18 cellular contexts compared by ENCODE assay signal in the genomic region with DNA sequence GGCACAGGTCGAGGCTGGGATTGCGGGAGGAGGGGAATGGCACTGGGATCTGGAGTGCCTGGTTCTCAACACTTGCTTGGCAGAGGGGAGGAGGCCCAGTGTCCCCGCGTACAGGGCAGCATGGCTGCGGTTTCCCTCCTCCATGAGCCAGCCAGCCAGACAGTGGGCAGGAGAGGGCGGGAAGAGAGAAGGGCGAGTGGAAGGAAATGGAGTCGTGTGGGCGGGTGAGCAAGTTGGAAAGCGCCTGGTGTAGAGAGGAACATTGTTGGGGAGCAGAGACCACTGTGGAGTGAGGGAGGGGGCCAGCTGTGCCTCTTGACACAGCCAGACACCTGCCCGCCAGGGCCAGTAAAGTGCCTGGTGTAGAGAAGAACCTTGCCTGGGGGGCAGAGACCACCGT.
DNase-seq lines count a peak whose midpoint lies in the region; TF ChIP-seq lines count a peak whose summit lies in the region.
"Had no signal": no experiment of that assay in that cellular context is flagged by ENCODE, and none has a peak within 500 bp of the region (broad histone marks: within the 10 kb centered on the region; RNA-seq: fewer than 3 reads in every experiment).

No MANE protein-coding gene starts in this region.

- H2BK120ac ChIP-seq in H9 (ENCODE audit: low read depth, low read length, poor library complexity, severe bottlenecking): no peak overlapping the region

- no peak overlapping the region for H3K18ac ChIP-seq in H9 (ENCODE audit: insufficient read length, low read depth, low read length)

- DNase-seq in H9 (peak; percentile 28), WERI-Rb-1 (no peak), osteoblast (ENCODE audit: insufficient read length, low spot score, missing footprints) (no peak), GM19240 (ENCODE audit: insufficient read length, low spot score) (no peak), HEK293T (ENCODE audit: extremely low spot score) (no peak)
- no peak for DNase-seq in activated naive CD4-positive, alpha-beta T cell treated with Interleukin-2 at 50 U/mL for 16 hours
- DNase-seq: AML-193; CD4-positive, alpha-beta T cell; GF-D8; KG1; NCI-H1417; NCI-H187 treated with DMSO at 0.1 percent for 48 hours; NCI-H2171; NCI-H774; OCI-M1; SHP77 treated with DMSO at 0.1 percent for 48 hours had no signal

- H3K27me3 ChIP-seq in H9 (ENCODE audit: insufficient read depth, low read length) (no peaks in the 10 kb centered on the region), WERI-Rb-1 (ENCODE audit: insufficient read depth, low read depth, severe bottlenecking) (no peaks in the 10 kb centered on the region), osteoblast (ENCODE audit: insufficient read depth, low read length) (no peaks in the 10 kb centered on the region)

- H3K23me2 ChIP-seq in H9 (ENCODE audit: insufficient read length, low read depth, low read length, poor library complexity, severe bottlenecking): no peaks in the 10 kb centered on the region

- no peaks in the 10 kb centered on the region for H3K79me1 ChIP-seq in H9 (ENCODE audit: insufficient read depth, low read depth, low read length, poor library complexity, severe bottlenecking)

- no CpG with 5 or more reads among the region's 12 CpGs for WGBS in H9 (ENCODE audit: extremely low coverage, insufficient read length, low lambda C conversion rate)

- no peak overlapping the region for H2BK20ac ChIP-seq in H9 (ENCODE audit: low read depth, low read length, poor library complexity, severe bottlenecking)

- H3K23ac ChIP-seq in H9 (ENCODE audit: insufficient read length, low read depth, low read length): no peak overlapping the region

- peaks cover 0 to 22% (median 0%) of the 10 kb centered on the region in 3 experiments; a peak in 4 of 7 replicates for H3K36me3 Mint-ChIP-seq in H9 (ENCODE audit: insufficient read depth in 1 of 3, low read depth in 3 of 3)

- H4K8ac ChIP-seq in H9 (replicated peaks; ENCODE audit: insufficient read length, low read depth, low read length): no peak overlapping the region

- H3K4me1 ChIP-seq in H9 (ENCODE audit: insufficient read depth, low read length) (peaks cover 8% of the 10 kb centered on the region; the same call in 1 of the 2 replicates), osteoblast (ENCODE audit: insufficient read depth, low read length) (peaks cover 2% of the 10 kb centered on the region)

- H2BK12ac ChIP-seq in H9 (ENCODE audit: insufficient read length, low read depth, low read length): no peak overlapping the region

- H4K20me1 ChIP-seq in H9 (ENCODE audit: control insufficient read depth, insufficient read depth, insufficient read length) (peaks cover 1% of the 10 kb centered on the region), osteoblast (ENCODE audit: insufficient read depth, low read length) (no peaks in the 10 kb centered on the region)

- H3K79me2 ChIP-seq in H9 (ENCODE audit: insufficient read depth, low read length) (no peaks in the 10 kb centered on the region), osteoblast (ENCODE audit: insufficient read depth, low read length) (no peaks in the 10 kb centered on the region)

- no peak overlapping the region for H3T11ph ChIP-seq in H9 (ENCODE audit: low read length)

- H3K36me3 ChIP-seq in WERI-Rb-1 (no peaks in the 10 kb centered on the region; the same call in 1 of the 2 replicates), osteoblast (ENCODE audit: insufficient read depth, low read length) (no peaks in the 10 kb centered on the region)

- no peak overlapping the region for H3K4ac ChIP-seq in H9 (ENCODE audit: low read depth, low read length)

- H3K27me3 Mint-ChIP-seq in H9 (ENCODE audit: low read depth): no peaks in the 10 kb centered on the region
- H3K27me3 Mint-ChIP-seq: CD4-positive, alpha-beta T cell had no signal

- peaks cover 31 to 32% of the 10 kb centered on the region in 2 experiments for H3K4me1 Mint-ChIP-seq in H9

- H3K4me2 ChIP-seq in H9 (ENCODE audit: insufficient read depth, insufficient read length, low read length) (no peak overlapping the region), osteoblast (ENCODE audit: insufficient read depth, low read length) (no peak overlapping the region)
- H3K4me2 ChIP-seq: GM23338 had no signal

- no peak overlapping the region for H3K56ac ChIP-seq in H9 (ENCODE audit: insufficient read length, low read depth, low read length)

- TF ChIP-seq CTCF in C4-2B (conservative IDR thresholded peaks at IDR 0.05) (no peak), H9 (conservative IDR thresholded peaks at IDR 0.05) (no peak), WERI-Rb-1 (IDR thresholded peaks at IDR 0.05; ENCODE audit: low read depth, low read length) (no peak), osteoblast (IDR thresholded peaks at IDR 0.05; ENCODE audit: extremely low read depth, low read depth, low read length) (no peak)

- POLR2A ChIA-PET in HEK293T (lab: Yijun Ruan, JAX): no interaction called here

- no peak overlapping the region; a peak in 1 of 5 replicates for H3K4me3 Mint-ChIP-seq in H9
- H3K4me3 Mint-ChIP-seq: CD4-positive, alpha-beta T cell; GM23338 had no signal

- no peak overlapping the region for H2BK5ac ChIP-seq in H9 (ENCODE audit: insufficient read length, low read length)

- H3K27ac ChIP-seq in C4-2B: peak overlapping the region; percentile 31
- H3K27ac ChIP-seq in H9 (ENCODE audit: insufficient read length, low read depth, low read length): no peak overlapping the region
- H3K27ac ChIP-seq in WERI-Rb-1: peak overlapping the region; percentile 76
- H3K27ac ChIP-seq in osteoblast (ENCODE audit: low read depth, low read length): no peak overlapping the region

- H3K14ac ChIP-seq in H9 (ENCODE audit: insufficient read depth, low read length): no peak overlapping the region; the same call in 1 of the 2 replicates

- H2AFZ ChIP-seq in H9 (ENCODE audit: low read length) (no peak overlapping the region), osteoblast (ENCODE audit: low read length) (peak overlapping the region; percentile 62)
- H2AFZ ChIP-seq: GM23338 had no signal

- no peak overlapping the region for H4K5ac ChIP-seq in H9 (ENCODE audit: insufficient read length, low read depth, low read length)

- H2BK15ac ChIP-seq in H9 (ENCODE audit: low read depth, low read length): no peak overlapping the region

- H3K9me3 ChIP-seq in H9 (ENCODE audit: control insufficient read depth, low read depth, low read length) (no peaks in the 10 kb centered on the region), WERI-Rb-1 (ENCODE audit: severe bottlenecking) (no peaks in the 10 kb centered on the region), osteoblast (ENCODE audit: low read depth, low read length) (no peaks in the 10 kb centered on the region)

- peak overlapping the region in 1 of 3 experiments; percentile 67; a peak in 1 of 7 replicates for H3K27ac Mint-ChIP-seq in H9
- H3K27ac Mint-ChIP-seq: CD4-positive, alpha-beta T cell; GM23338 had no signal

- no peak overlapping the region for H3K9ac ChIP-seq in H9 (ENCODE audit: extremely low read depth, insufficient read length, low read length)

- H3K4me3 ChIP-seq in WERI-Rb-1 (ENCODE audit: low read depth, low read length) (no peak overlapping the region), osteoblast (ENCODE audit: insufficient read depth, low read length) (no peak overlapping the region)
- H3K4me3 ChIP-seq: GM23338 had no signal

- CTCF ChIA-PET in HEK293T (lab: Yijun Ruan, JAX): interaction anchor here (0.6 to 0.8 kb wide), 3 partner anchors 61 to 107 kb away, joined by 3 to 4 read pairs (median 4); no protein-coding TSS in a partner anchor

- no peak overlapping the region for H2AK5ac ChIP-seq in H9 (ENCODE audit: insufficient read length, low read length)

- H4K91ac ChIP-seq in H9 (ENCODE audit: insufficient read length, low read depth, low read length): no peak overlapping the region

- no peaks in the 10 kb centered on the region for H3K9me3 Mint-ChIP-seq in H9
- H3K9me3 Mint-ChIP-seq: CD4-positive, alpha-beta T cell; GM23338 had no signal

TF ChIP-seq in HEK293T, 16 proteins besides CTCF, POLR2A, EP300 and RAD21:
- no peak for TF ChIP-seq SUZ12 (IDR thresholded peaks at IDR 0.05)
- no peak for TF ChIP-seq HDGF (IDR thresholded peaks at IDR 0.05; ENCODE audit: borderline replicate concordance)
- no peak for TF ChIP-seq FOXA1 (IDR thresholded peaks at IDR 0.05)
- TF ChIP-seq, protein P1, sequence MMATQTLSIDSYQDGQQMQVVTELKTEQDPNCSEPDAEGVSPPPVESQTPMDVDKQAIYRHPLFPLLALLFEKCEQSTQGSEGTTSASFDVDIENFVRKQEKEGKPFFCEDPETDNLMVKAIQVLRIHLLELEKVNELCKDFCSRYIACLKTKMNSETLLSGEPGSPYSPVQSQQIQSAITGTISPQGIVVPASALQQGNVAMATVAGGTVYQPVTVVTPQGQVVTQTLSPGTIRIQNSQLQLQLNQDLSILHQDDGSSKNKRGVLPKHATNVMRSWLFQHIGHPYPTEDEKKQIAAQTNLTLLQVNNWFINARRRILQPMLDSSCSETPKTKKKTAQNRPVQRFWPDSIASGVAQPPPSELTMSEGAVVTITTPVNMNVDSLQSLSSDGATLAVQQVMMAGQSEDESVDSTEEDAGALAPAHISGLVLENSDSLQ (IDR thresholded peaks at IDR 0.05): no peak
- TF ChIP-seq BHLHE40 (IDR thresholded peaks at IDR 0.05; ENCODE audit: borderline replicate concordance): no peak
- TF ChIP-seq CTBP1 (IDR thresholded peaks at IDR 0.05; ENCODE audit: borderline replicate concordance): no peak
- TF ChIP-seq ELF4 (IDR thresholded peaks at IDR 0.05): no peak
- TF ChIP-seq SP1 (IDR thresholded peaks at IDR 0.05): no peak
- TF ChIP-seq TARDBP (IDR thresholded peaks at IDR 0.05): no peak
- no peak for TF ChIP-seq FOXM1 (IDR thresholded peaks at IDR 0.05; ENCODE audit: borderline replicate concordance)
- TF ChIP-seq LEF1 (IDR thresholded peaks at IDR 0.05; ENCODE audit: borderline replicate concordance): no peak
- TF ChIP-seq ARNT (IDR thresholded peaks at IDR 0.05): no peak
- no peak for TF ChIP-seq L3MBTL2 (conservative IDR thresholded peaks at IDR 0.05)

Comparison
In these comparisons a context has a peak if more than half of its experiments do, and no peak if none do; other contexts are left out.
1. H3K27ac ChIP-seq: peak in C4-2B (single experiment) and WERI-Rb-1 (single experiment); none in H9 (single experiment) and osteoblast (single experiment).